Comparison of ENCODE assay signal across 1 cellular context in genomic region chr12:109645194-109645593, GRCh38.
TF ChIP-seq lines count a peak whose summit lies in the region.

No MANE protein-coding gene starts in this region.

TF ChIP-seq in SK-N-SH, 30 proteins besides CTCF, POLR2A, EP300 and RAD21 (continued from another document):
- TF ChIP-seq, protein P1, sequence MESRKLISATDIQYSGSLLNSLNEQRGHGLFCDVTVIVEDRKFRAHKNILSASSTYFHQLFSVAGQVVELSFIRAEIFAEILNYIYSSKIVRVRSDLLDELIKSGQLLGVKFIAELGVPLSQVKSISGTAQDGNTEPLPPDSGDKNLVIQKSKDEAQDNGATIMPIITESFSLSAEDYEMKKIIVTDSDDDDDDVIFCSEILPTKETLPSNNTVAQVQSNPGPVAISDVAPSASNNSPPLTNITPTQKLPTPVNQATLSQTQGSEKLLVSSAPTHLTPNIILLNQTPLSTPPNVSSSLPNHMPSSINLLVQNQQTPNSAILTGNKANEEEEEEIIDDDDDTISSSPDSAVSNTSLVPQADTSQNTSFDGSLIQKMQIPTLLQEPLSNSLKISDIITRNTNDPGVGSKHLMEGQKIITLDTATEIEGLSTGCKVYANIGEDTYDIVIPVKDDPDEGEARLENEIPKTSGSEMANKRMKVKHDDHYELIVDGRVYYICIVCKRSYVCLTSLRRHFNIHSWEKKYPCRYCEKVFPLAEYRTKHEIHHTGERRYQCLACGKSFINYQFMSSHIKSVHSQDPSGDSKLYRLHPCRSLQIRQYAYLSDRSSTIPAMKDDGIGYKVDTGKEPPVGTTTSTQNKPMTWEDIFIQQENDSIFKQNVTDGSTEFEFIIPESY (IDR thresholded peaks at IDR 0.05; ENCODE audit: borderline replicate concordance, low read depth) = no peak
